ENCODE assay signal across 23 cellular contexts in the genomic region with DNA sequence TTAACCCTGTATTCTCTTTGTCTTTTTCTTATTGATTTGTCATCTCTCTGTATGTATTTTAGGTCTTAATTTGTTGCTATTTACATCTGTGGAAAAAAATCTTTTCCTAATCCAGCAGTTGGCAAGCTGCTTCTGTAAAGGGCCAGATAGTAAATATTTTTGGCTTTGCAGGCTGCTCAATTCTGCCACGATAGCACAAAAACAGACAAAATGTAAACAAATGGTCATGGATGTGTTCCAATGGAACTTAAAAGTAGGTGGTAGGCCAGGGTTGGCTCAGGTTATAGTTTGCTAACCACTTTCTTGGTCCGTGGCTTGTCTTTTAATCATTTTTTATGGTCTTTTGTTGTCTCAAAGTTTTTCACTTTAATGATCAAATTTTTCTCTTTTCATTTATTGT.
"Had no signal": no experiment of that assay in that cellular context is flagged by ENCODE, and none has a peak within 500 bp of the region (broad histone marks: within the 10 kb centered on the region; RNA-seq: fewer than 3 reads in every experiment).

No MANE protein-coding gene starts in this region.

- H3K27ac Mint-ChIP-seq: activated B cell treated with CpG ODN at 0.5 μM for 24 hours; activated CD4-positive, alpha-beta T cell treated with anti-CD3 and anti-CD28 coated beads for 36 hours; activated naive CD4-positive, alpha-beta T cell treated with anti-CD3 and anti-CD28 coated beads, Interleukin-2, amount 50 U/mL, for 72 hours; activated T-cell treated with anti-CD3 and anti-CD28 coated beads, Interleukin-2, amount 50 U/mL, for 24 hours; activated T-helper 17 cell treated with anti-CD3 and anti-CD28 coated beads, Interleukin-2, amount 50 U/mL, for 72 hours; nephron progenitor cell; stimulated activated effector memory CD8-positive, alpha-beta T cell treated with anti-CD3 and anti-CD28 coated beads, Interleukin-12 subunit alpha, Interleukin-12 subunit beta, amount 100 ng/mL, for 72 hours; stimulated activated naive CD8-positive, alpha-beta T cell treated with anti-CD3 and anti-CD28 coated beads, Interleukin-15, amount 100 ng/mL, for 72 hours; T-helper 1 cell treated with Interleukin-12 subunit alpha and Interleukin-12 subunit beta and Interleukin-4 antibody, amounts not matched to agents 30 μg/mL and 1 μg/mL, for 36 hours had no signal

- H3K27me3 Mint-ChIP-seq: activated CD4-positive, alpha-beta T cell treated with anti-CD3 and anti-CD28 coated beads for 36 hours; activated T-cell treated with anti-CD3 and anti-CD28 coated beads, Interleukin-2, amount 50 U/mL, for 24 hours; activated T-helper 17 cell treated with anti-CD3 and anti-CD28 coated beads, Interleukin-2, amount 50 U/mL, for 72 hours; stimulated activated naive CD8-positive, alpha-beta T cell treated with anti-CD3 and anti-CD28 coated beads, Interleukin-15, amount 100 ng/mL, for 72 hours had no signal

- DNase-seq: activated B cell treated with CpG ODN at 0.5 μM for 24 hours; activated CD4-positive, alpha-beta T cell treated with anti-CD3 and anti-CD28 coated beads for 36 hours; activated CD4-positive, alpha-beta T cell treated with anti-CD3 and anti-CD28 coated beads, Interleukin-2, amount 50 U/mL, for 4 hours; activated CD8-positive, alpha-beta memory T cell treated with anti-CD3 and anti-CD28 coated beads for 24 hours; activated CD8-positive, alpha-beta memory T cell treated with anti-CD3 and anti-CD28 coated beads, Interleukin-2, amount 50 U/mL, for 4 hours; activated T-cell treated with anti-CD3 and anti-CD28 coated beads, Interleukin-2, amount 50 U/mL, for 24 hours; adrenal gland; cerebellar nuclear complex; left colon; nephron progenitor cell; small intestine; stimulated activated CD4-positive, alpha-beta T cell treated with anti-CD3 and anti-CD28 coated beads, Interleukin-2, amount 100 ng/mL, for 24 hours; stimulated activated naive CD8-positive, alpha-beta T cell treated with anti-CD3 and anti-CD28 coated beads, Interleukin-15, amount 100 ng/mL, for 72 hours; T1000; tibial artery had no signal

- H3K9me3 ChIP-seq: adrenal gland, ascending aorta, tibial artery had no signal

- H3K4me1 Mint-ChIP-seq: activated B cell treated with CpG ODN at 0.5 μM for 24 hours; activated T-helper 17 cell treated with anti-CD3 and anti-CD28 coated beads, Interleukin-2, amount 50 U/mL, for 72 hours had no signal

- H3K9me3 Mint-ChIP-seq: activated B cell treated with CpG ODN at 0.5 μM for 24 hours; activated naive CD4-positive, alpha-beta T cell treated with anti-CD3 and anti-CD28 coated beads, Interleukin-2, amount 50 U/mL, for 72 hours; activated T-cell treated with anti-CD3 and anti-CD28 coated beads, Interleukin-2, amount 50 U/mL, for 24 hours; activated T-helper 17 cell treated with anti-CD3 and anti-CD28 coated beads, Interleukin-2, amount 50 U/mL, for 72 hours; stimulated activated effector memory CD8-positive, alpha-beta T cell treated with anti-CD3 and anti-CD28 coated beads, Interleukin-12 subunit alpha, Interleukin-12 subunit beta, amount 100 ng/mL, for 72 hours; stimulated activated naive CD8-positive, alpha-beta T cell treated with anti-CD3 and anti-CD28 coated beads, Interleukin-15, amount 100 ng/mL, for 72 hours; T-helper 1 cell treated with Interleukin-12 subunit alpha and Interleukin-12 subunit beta and Interleukin-4 antibody, amounts not matched to agents 30 μg/mL and 1 μg/mL, for 36 hours had no signal

- H3K4me3 ChIP-seq: adrenal gland, ascending aorta, coronary artery, esophagus muscularis mucosa, tibial artery had no signal

- H3K4me3 Mint-ChIP-seq: activated B cell treated with CpG ODN at 0.5 μM for 24 hours; activated CD4-positive, alpha-beta T cell treated with anti-CD3 and anti-CD28 coated beads for 36 hours; activated T-cell treated with anti-CD3 and anti-CD28 coated beads, Interleukin-2, amount 50 U/mL, for 24 hours; activated T-helper 17 cell treated with anti-CD3 and anti-CD28 coated beads, Interleukin-2, amount 50 U/mL, for 72 hours; nephron progenitor cell; stimulated activated effector memory CD8-positive, alpha-beta T cell treated with anti-CD3 and anti-CD28 coated beads, Interleukin-12 subunit alpha, Interleukin-12 subunit beta, amount 100 ng/mL, for 72 hours; stimulated activated naive CD8-positive, alpha-beta T cell treated with anti-CD3 and anti-CD28 coated beads, Interleukin-15, amount 100 ng/mL, for 72 hours; T-helper 1 cell treated with Interleukin-12 subunit alpha and Interleukin-12 subunit beta and Interleukin-4 antibody, amounts not matched to agents 30 μg/mL and 1 μg/mL, for 36 hours had no signal

- H3K27ac ChIP-seq: adrenal gland, ascending aorta, coronary artery, esophagus muscularis mucosa, tibial artery had no signal

- H3K27me3 ChIP-seq: adrenal gland, ascending aorta, esophagus muscularis mucosa, tibial artery had no signal

- H3K4me1 ChIP-seq: adrenal gland, ascending aorta, tibial artery had no signal

- ATAC-seq: activated CD4-positive, alpha-beta T cell treated with anti-CD3 and anti-CD28 coated beads for 36 hours; activated naive CD4-positive, alpha-beta T cell treated with anti-CD3 and anti-CD28 coated beads, Interleukin-2, amount 50 U/mL, for 72 hours; activated T-helper 17 cell treated with anti-CD3 and anti-CD28 coated beads, Interleukin-2, amount 50 U/mL, for 72 hours; left colon; sciatic nerve; stimulated activated effector memory CD8-positive, alpha-beta T cell treated with anti-CD3 and anti-CD28 coated beads, Interleukin-12 subunit alpha, Interleukin-12 subunit beta, amount 100 ng/mL, for 72 hours; stimulated activated naive CD8-positive, alpha-beta T cell treated with anti-CD3 and anti-CD28 coated beads, Interleukin-15, amount 100 ng/mL, for 72 hours had no signal

- H3K36me3 ChIP-seq: adrenal gland, ascending aorta, esophagus muscularis mucosa, tibial artery had no signal

- H3K36me3 Mint-ChIP-seq: activated naive CD4-positive, alpha-beta T cell treated with anti-CD3 and anti-CD28 coated beads, Interleukin-2, amount 50 U/mL, for 72 hours; stimulated activated effector memory CD8-positive, alpha-beta T cell treated with anti-CD3 and anti-CD28 coated beads, Interleukin-12 subunit alpha, Interleukin-12 subunit beta, amount 100 ng/mL, for 72 hours had no signal
